8 cellular contexts compared by ENCODE assay signal in genomic region chr19:11797491-11797890, GRCh38. TPM values are rescaled to one million over a fixed set of nuclear protein-coding genes. Genes with fewer than 3 reads are reported as not detected.
DNase-seq lines count a peak whose midpoint lies in the region; TF ChIP-seq lines count a peak whose summit lies in the region.

No MANE protein-coding gene starts in this region.

- peaks cover 3% of the 10 kb centered on the region for H3K27me3 Mint-ChIP-seq in stimulated activated naive CD8-positive, alpha-beta T cell treated with anti-CD3 and anti-CD28 coated beads, Interleukin-15, Interleukin-2, amounts not matched to agents 100 ng/mL and 50 ng/mL, for 24 hours

- no peaks in the 10 kb centered on the region for H3K9me3 Mint-ChIP-seq in stimulated activated naive CD8-positive, alpha-beta T cell treated with anti-CD3 and anti-CD28 coated beads, Interleukin-15, Interleukin-2, amounts not matched to agents 100 ng/mL and 50 ng/mL, for 24 hours

- H2AFZ ChIP-seq in neural cell (ENCODE audit: low read depth, low read length) = no peak overlapping the region

- H3K27ac ChIP-seq in neural cell (ENCODE audit: low read length) = peak overlapping the region; percentile 97

- H3K9me2 ChIP-seq in neural cell (ENCODE audit: insufficient read depth, low read length) = no peaks in the 10 kb centered on the region

- H3K36me3 Mint-ChIP-seq in stimulated activated naive CD8-positive, alpha-beta T cell treated with anti-CD3 and anti-CD28 coated beads, Interleukin-15, Interleukin-2, amounts not matched to agents 100 ng/mL and 50 ng/mL, for 24 hours (ENCODE audit: low read depth) = no peaks in the 10 kb centered on the region

- no peaks in the 10 kb centered on the region for H3F3A ChIP-seq in neural cell (ENCODE audit: insufficient read depth, low read length, poor library complexity, severe bottlenecking)

- no peaks in the 10 kb centered on the region for H3K9me3 ChIP-seq in neural cell (ENCODE audit: low read length)

- POLR2A ChIA-PET in AG04449 (lab: Yijun Ruan, JAX) = interaction anchor here (0.8 to 1.1 kb wide), 3 partner anchors 14 to 343 kb away, joined by 3 to 4 read pairs (median 3); partner anchors contain the start of gene ZNF20

- TF ChIP-seq EP300 in neural cell (conservative IDR thresholded peaks at IDR 0.05; ENCODE audit: poor library complexity, severe bottlenecking) = no peak

- H4K20me1 ChIP-seq in neural cell (ENCODE audit: insufficient read depth) = no peaks in the 10 kb centered on the region

- peaks cover 19% of the 10 kb centered on the region for H3K4me1 Mint-ChIP-seq in stimulated activated naive CD8-positive, alpha-beta T cell treated with anti-CD3 and anti-CD28 coated beads, Interleukin-15, Interleukin-2, amounts not matched to agents 100 ng/mL and 50 ng/mL, for 24 hours (ENCODE audit: low read depth)

- no peaks in the 10 kb centered on the region for H3K27me3 ChIP-seq in neural cell (ENCODE audit: insufficient read depth, low read depth, low read length)

- TF ChIP-seq RAD21 in neural cell (conservative IDR thresholded peaks at IDR 0.05) = peak; percentile 74

- peaks cover 1% of the 10 kb centered on the region for H3K36me3 ChIP-seq in neural cell (ENCODE audit: insufficient read depth, low read length)

- H3K4me3 ChIP-seq in AG04449 (ENCODE audit: low read depth, low read length) = no peak overlapping the region
- no peak overlapping the region for H3K4me3 ChIP-seq in fibroblast of villous mesenchyme (ENCODE audit: low read depth, low read length)
- H3K4me3 ChIP-seq in neural cell (ENCODE audit: low read length) = peak overlapping the region; percentile 90

- H3K4me2 ChIP-seq in neural cell (ENCODE audit: low read length) = peak overlapping the region; percentile 57

- H3K9ac ChIP-seq in neural cell (ENCODE audit: low read length) = peak overlapping the region; percentile 97

- CTCF ChIA-PET in AG04449 (lab: Yijun Ruan, JAX) = interaction anchor here (0.6 to 8.6 kb wide), 47 partner anchors 8 to 458 kb away, joined by 3 to 95 read pairs (median 5); partner anchors contain the start of genes ZNF20, ZNF433, ZNF440 and ZNF441

- no peak overlapping the region for H3K27ac Mint-ChIP-seq in stimulated activated naive CD8-positive, alpha-beta T cell treated with anti-CD3 and anti-CD28 coated beads, Interleukin-15, Interleukin-2, amounts not matched to agents 100 ng/mL and 50 ng/mL, for 24 hours

- peaks cover 25% of the 10 kb centered on the region for H3K79me2 ChIP-seq in neural cell (replicated peaks; ENCODE audit: insufficient read depth, low read length)

- TF ChIP-seq CTCF in AG04449 (IDR thresholded peaks at IDR 0.05; ENCODE audit: insufficient read depth, low read length, missing control alignments) (peak; percentile 70), fibroblast of villous mesenchyme (IDR thresholded peaks at IDR 0.05; ENCODE audit: insufficient read depth, low read depth, low read length) (peak; percentile 87), neural cell (IDR thresholded peaks at IDR 0.05; ENCODE audit: poor library complexity, severe bottlenecking) (peak; percentile 80)

- DNase-seq in AG04449 (ENCODE audit: low read depth, low spot score) (peak; percentile 21), GM19238 (ENCODE audit: insufficient read length, low spot score) (peak; percentile 61), LoVo (ENCODE audit: low spot score) (peak; percentile 79), RPMI8226 (peak; percentile 88), fibroblast of villous mesenchyme (ENCODE audit: low read depth) (peak; percentile 89)
- DNase-seq in activated effector memory CD4-positive, alpha-beta T cell treated with Interleukin-2 at 50 U/mL for 16 hours = peak; percentile 54

- peak overlapping the region; percentile 83 for H3K4me3 Mint-ChIP-seq in stimulated activated naive CD8-positive, alpha-beta T cell treated with anti-CD3 and anti-CD28 coated beads, Interleukin-15, Interleukin-2, amounts not matched to agents 100 ng/mL and 50 ng/mL, for 24 hours

TF ChIP-seq in neural cell, 6 proteins besides CTCF, POLR2A, EP300 and RAD21:
- TF ChIP-seq REST (IDR thresholded peaks at IDR 0.05; ENCODE audit: borderline replicate concordance) (no peak), SMC3 (conservative IDR thresholded peaks at IDR 0.05; ENCODE audit: poor library complexity) (peak; percentile 60), POLR2AphosphoS5 (IDR thresholded peaks at IDR 0.05) (no peak), MXI1 (conservative IDR thresholded peaks at IDR 0.05; ENCODE audit: poor library complexity, severe bottlenecking) (no peak), EZH2 (IDR thresholded peaks at IDR 0.05; ENCODE audit: borderline replicate concordance, insufficient read depth, low read length, poor library complexity, severe bottlenecking) (no peak), TAF1 (IDR thresholded peaks at IDR 0.05; ENCODE audit: low read depth) (no peak)

RNA-seq across cellular contexts. Expression of gene ZNF491, which starts 0.8 kb away (rescaled TPM):
- 1.3 and 2.2 TPM in 2 replicates for total RNA-seq in fibroblast of villous mesenchyme
- polyA plus RNA-seq in neural cell = 26.0 and 29.8 TPM in 2 replicates
- polyA minus RNA-seq in neural cell = 51.4 and 68.9 TPM in 2 replicates

RNA-seq across cellular contexts. Expression of gene ZNF440, which starts 16.6 kb away (rescaled TPM):
- 6.8 and 9.5 TPM in 2 replicates for total RNA-seq in fibroblast of villous mesenchyme
- 24.7 and 26.6 TPM in 2 replicates for polyA plus RNA-seq in neural cell
- 42.9 and 51.5 TPM in 2 replicates for polyA minus RNA-seq in neural cell

RNA-seq across cellular contexts. Expression of gene ZNF441, which starts 30.7 kb away (rescaled TPM):
- 5.6 and 6.8 TPM in 2 replicates for total RNA-seq in fibroblast of villous mesenchyme
- polyA plus RNA-seq in neural cell = 137 and 138 TPM in 2 replicates
- 81.3 and 91.2 TPM in 2 replicates for polyA minus RNA-seq in neural cell

RNA-seq across cellular contexts. Expression of gene ZNF439, which starts 51.0 kb away (rescaled TPM):
- total RNA-seq in fibroblast of villous mesenchyme = 2.6 and 4.3 TPM in 2 replicates
- 1.5 and 2.0 TPM in 2 replicates for polyA plus RNA-seq in neural cell
- polyA minus RNA-seq in neural cell = 4.4 TPM in 2 replicates

RNA-seq across cellular contexts. Expression of gene ZNF823, which starts 58.7 kb away (rescaled TPM):
- total RNA-seq in fibroblast of villous mesenchyme = 5.2 and 5.6 TPM in 2 replicates
- 7.8 and 13.6 TPM in 2 replicates for polyA plus RNA-seq in neural cell
- polyA minus RNA-seq in neural cell = 27.0 and 35.5 TPM in 2 replicates

Comparison
In these comparisons a context has a peak if more than half of its experiments do, and no peak if none do; other contexts are left out.
1. DNase-seq: peak in every context shown above with its lines; median percentile 89 in fibroblast of villous mesenchyme; 88 in RPMI8226; 79 in LoVo; 61 in GM19238; 54 in activated effector memory CD4-positive, alpha-beta T cell treated with Interleukin-2 at 50 U/mL for 16 hours; 21 in AG04449.